ENCODE assay signal across 14 cellular contexts in genomic region chr5:13994606-13995336, GRCh38. TPM values are rescaled to one million over a fixed set of nuclear protein-coding genes. Genes with fewer than 3 reads are reported as not detected.
DNase-seq lines count a peak whose midpoint lies in the region; ATAC-seq and FAIRE-seq lines count a peak whose summit lies in the region.
"Had no signal": no experiment of that assay in that cellular context is flagged by ENCODE, and none has a peak within 500 bp of the region (broad histone marks: within the 10 kb centered on the region; RNA-seq: fewer than 3 reads in every experiment).

No MANE protein-coding gene starts in this region.

- DNase-seq in GM04504 (ENCODE audit: low read depth) = peak; percentile 34
- peak; percentile 97 for DNase-seq in NCI-H510A treated with DMSO at 0.1 percent for 48 hours (lab: John Stamatoyannopoulos, UW)
- DNase-seq in SW480 (ENCODE audit: low spot score) = no peak
- no peak for DNase-seq in A172 (ENCODE audit: low spot score)
- DNase-seq in NCI-H1105 treated with DMSO at 0.1 percent for 48 hours (lab: John Stamatoyannopoulos, UW) = no peak
- DNase-seq: activated CD8-positive, alpha-beta T cell treated with anti-CD3 and anti-CD28 coated beads for 36 hours; KG1; stimulated activated CD4-positive, alpha-beta T cell treated with anti-CD3 and anti-CD28 coated beads, Interleukin-15, amount 100 ng/mL, for 24 hours; T-helper 17 cell; uterus had no signal

- ATAC-seq in HG02885 (IDR thresholded peaks at IDR 0.05; ENCODE audit: poor library complexity, unreplicated experiment) (peak; percentile 55), HG03439 (IDR thresholded peaks at IDR 0.05; ENCODE audit: unreplicated experiment) (no peak)
- ATAC-seq: activated CD8-positive, alpha-beta T cell treated with anti-CD3 and anti-CD28 coated beads for 36 hours; activated naive CD4-positive, alpha-beta T cell treated with anti-CD3 and anti-CD28 coated beads, Interleukin-2, amount 50 U/mL, for 72 hours; T-helper 17 cell had no signal

- FAIRE-seq in islet of Langerhans (lab: Jason Lieb, UNC) = peak; percentile 96

RNA-seq across cellular contexts. Expression of gene DNAH5, which starts 50.3 kb away (rescaled TPM):
- 2.1 and 2.2 TPM in 2 replicates for total RNA-seq in A172 (2014; rRNA removed; shearing (Covaris generic))
- total RNA-seq: activated CD8-positive, alpha-beta T cell treated with anti-CD3 and anti-CD28 coated beads for 36 hours; activated naive CD4-positive, alpha-beta T cell treated with anti-CD3 and anti-CD28 coated beads, Interleukin-2, amount 50 U/mL, for 72 hours; T-helper 17 cell had no signal

Comparison
In these comparisons a context has a peak if more than half of its experiments do, and no peak if none do; other contexts are left out.
1. DNase-seq: peak in GM04504 (single experiment) and NCI-H510A treated with DMSO at 0.1 percent for 48 hours (single experiment); none in SW480 (single experiment), A172 (single experiment) and NCI-H1105 treated with DMSO at 0.1 percent for 48 hours (single experiment).